Comparison of ENCODE assay signal across 1 cellular context in the genomic region with DNA sequence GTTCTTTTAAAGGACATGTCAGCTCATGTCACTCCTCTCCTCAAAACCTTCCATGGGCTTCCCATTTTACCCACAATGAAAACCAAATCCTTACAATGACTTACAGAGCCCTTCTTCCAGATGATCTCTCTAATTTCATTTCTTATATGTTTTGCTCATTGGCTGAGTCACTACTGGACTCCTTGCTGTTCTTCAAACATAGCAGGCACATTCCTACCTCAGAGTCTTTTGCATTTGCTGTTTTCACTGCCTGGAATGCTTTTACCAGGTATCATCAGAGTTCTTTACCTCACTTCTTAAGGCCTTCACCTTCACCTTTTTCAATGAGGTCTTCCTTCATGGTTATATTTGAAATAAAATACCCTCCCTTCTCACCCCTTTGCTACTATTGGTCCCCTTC.
TF ChIP-seq lines count a peak whose summit lies in the region.

No MANE protein-coding gene starts in this region.

TF ChIP-seq in WTC11, 78 proteins besides CTCF, POLR2A, EP300 and RAD21 (continued from another document):
- TF ChIP-seq, protein P1, sequence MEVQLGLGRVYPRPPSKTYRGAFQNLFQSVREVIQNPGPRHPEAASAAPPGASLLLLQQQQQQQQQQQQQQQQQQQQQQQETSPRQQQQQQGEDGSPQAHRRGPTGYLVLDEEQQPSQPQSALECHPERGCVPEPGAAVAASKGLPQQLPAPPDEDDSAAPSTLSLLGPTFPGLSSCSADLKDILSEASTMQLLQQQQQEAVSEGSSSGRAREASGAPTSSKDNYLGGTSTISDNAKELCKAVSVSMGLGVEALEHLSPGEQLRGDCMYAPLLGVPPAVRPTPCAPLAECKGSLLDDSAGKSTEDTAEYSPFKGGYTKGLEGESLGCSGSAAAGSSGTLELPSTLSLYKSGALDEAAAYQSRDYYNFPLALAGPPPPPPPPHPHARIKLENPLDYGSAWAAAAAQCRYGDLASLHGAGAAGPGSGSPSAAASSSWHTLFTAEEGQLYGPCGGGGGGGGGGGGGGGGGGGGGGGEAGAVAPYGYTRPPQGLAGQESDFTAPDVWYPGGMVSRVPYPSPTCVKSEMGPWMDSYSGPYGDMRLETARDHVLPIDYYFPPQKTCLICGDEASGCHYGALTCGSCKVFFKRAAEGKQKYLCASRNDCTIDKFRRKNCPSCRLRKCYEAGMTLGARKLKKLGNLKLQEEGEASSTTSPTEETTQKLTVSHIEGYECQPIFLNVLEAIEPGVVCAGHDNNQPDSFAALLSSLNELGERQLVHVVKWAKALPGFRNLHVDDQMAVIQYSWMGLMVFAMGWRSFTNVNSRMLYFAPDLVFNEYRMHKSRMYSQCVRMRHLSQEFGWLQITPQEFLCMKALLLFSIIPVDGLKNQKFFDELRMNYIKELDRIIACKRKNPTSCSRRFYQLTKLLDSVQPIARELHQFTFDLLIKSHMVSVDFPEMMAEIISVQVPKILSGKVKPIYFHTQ (CRISPR knock-in tag; IDR thresholded peaks at IDR 0.05) = no peak
- TF ChIP-seq, protein P2, sequence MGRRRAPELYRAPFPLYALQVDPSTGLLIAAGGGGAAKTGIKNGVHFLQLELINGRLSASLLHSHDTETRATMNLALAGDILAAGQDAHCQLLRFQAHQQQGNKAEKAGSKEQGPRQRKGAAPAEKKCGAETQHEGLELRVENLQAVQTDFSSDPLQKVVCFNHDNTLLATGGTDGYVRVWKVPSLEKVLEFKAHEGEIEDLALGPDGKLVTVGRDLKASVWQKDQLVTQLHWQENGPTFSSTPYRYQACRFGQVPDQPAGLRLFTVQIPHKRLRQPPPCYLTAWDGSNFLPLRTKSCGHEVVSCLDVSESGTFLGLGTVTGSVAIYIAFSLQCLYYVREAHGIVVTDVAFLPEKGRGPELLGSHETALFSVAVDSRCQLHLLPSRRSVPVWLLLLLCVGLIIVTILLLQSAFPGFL (CRISPR knock-in tag; IDR thresholded peaks at IDR 0.05; ENCODE audit: borderline replicate concordance) = no peak
- no peak for TF ChIP-seq ZNF219 (CRISPR knock-in tag; IDR thresholded peaks at IDR 0.05; ENCODE audit: borderline replicate concordance)
- no peak for TF ChIP-seq ZNF138 (CRISPR knock-in tag; conservative IDR thresholded peaks at IDR 0.05)
- no peak for TF ChIP-seq SP1 (CRISPR knock-in tag; conservative IDR thresholded peaks at IDR 0.05)
- TF ChIP-seq, protein P3, sequence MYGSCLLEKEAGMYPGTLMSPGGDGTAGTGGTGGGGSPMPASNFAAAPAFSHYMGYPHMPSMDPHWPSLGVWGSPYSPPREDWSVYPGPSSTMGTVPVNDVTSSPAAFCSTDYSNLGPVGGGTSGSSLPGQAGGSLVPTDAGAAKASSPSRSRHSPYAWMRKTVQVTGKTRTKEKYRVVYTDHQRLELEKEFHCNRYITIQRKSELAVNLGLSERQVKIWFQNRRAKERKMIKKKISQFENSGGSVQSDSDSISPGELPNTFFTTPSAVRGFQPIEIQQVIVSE (CRISPR knock-in tag; IDR thresholded peaks at IDR 0.05; ENCODE audit: borderline replicate concordance) = no peak
- TF ChIP-seq NFE2L1 (CRISPR knock-in tag; IDR thresholded peaks at IDR 0.05) = no peak
- TF ChIP-seq, protein P4, sequence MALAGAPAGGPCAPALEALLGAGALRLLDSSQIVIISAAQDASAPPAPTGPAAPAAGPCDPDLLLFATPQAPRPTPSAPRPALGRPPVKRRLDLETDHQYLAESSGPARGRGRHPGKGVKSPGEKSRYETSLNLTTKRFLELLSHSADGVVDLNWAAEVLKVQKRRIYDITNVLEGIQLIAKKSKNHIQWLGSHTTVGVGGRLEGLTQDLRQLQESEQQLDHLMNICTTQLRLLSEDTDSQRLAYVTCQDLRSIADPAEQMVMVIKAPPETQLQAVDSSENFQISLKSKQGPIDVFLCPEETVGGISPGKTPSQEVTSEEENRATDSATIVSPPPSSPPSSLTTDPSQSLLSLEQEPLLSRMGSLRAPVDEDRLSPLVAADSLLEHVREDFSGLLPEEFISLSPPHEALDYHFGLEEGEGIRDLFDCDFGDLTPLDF (CRISPR knock-in tag; IDR thresholded peaks at IDR 0.05) = no peak
- TF ChIP-seq, protein P5, sequence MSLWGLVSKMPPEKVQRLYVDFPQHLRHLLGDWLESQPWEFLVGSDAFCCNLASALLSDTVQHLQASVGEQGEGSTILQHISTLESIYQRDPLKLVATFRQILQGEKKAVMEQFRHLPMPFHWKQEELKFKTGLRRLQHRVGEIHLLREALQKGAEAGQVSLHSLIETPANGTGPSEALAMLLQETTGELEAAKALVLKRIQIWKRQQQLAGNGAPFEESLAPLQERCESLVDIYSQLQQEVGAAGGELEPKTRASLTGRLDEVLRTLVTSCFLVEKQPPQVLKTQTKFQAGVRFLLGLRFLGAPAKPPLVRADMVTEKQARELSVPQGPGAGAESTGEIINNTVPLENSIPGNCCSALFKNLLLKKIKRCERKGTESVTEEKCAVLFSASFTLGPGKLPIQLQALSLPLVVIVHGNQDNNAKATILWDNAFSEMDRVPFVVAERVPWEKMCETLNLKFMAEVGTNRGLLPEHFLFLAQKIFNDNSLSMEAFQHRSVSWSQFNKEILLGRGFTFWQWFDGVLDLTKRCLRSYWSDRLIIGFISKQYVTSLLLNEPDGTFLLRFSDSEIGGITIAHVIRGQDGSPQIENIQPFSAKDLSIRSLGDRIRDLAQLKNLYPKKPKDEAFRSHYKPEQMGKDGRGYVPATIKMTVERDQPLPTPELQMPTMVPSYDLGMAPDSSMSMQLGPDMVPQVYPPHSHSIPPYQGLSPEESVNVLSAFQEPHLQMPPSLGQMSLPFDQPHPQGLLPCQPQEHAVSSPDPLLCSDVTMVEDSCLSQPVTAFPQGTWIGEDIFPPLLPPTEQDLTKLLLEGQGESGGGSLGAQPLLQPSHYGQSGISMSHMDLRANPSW (CRISPR knock-in tag; conservative IDR thresholded peaks at IDR 0.05; ENCODE audit: low read depth) = no peak
- TF ChIP-seq, protein P6, sequence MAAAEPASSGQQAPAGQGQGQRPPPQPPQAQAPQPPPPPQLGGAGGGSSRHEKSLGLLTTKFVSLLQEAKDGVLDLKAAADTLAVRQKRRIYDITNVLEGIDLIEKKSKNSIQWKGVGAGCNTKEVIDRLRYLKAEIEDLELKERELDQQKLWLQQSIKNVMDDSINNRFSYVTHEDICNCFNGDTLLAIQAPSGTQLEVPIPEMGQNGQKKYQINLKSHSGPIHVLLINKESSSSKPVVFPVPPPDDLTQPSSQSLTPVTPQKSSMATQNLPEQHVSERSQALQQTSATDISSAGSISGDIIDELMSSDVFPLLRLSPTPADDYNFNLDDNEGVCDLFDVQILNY (CRISPR knock-in tag; IDR thresholded peaks at IDR 0.05) = no peak
- TF ChIP-seq, protein P7, sequence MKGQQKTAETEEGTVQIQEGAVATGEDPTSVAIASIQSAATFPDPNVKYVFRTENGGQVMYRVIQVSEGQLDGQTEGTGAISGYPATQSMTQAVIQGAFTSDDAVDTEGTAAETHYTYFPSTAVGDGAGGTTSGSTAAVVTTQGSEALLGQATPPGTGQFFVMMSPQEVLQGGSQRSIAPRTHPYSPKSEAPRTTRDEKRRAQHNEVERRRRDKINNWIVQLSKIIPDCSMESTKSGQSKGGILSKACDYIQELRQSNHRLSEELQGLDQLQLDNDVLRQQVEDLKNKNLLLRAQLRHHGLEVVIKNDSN (CRISPR knock-in tag; IDR thresholded peaks at IDR 0.05) = no peak
- TF ChIP-seq MYBL2 (CRISPR knock-in tag; IDR thresholded peaks at IDR 0.05) = no peak
- TF ChIP-seq, protein P8, sequence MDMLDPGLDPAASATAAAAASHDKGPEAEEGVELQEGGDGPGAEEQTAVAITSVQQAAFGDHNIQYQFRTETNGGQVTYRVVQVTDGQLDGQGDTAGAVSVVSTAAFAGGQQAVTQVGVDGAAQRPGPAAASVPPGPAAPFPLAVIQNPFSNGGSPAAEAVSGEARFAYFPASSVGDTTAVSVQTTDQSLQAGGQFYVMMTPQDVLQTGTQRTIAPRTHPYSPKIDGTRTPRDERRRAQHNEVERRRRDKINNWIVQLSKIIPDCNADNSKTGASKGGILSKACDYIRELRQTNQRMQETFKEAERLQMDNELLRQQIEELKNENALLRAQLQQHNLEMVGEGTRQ (CRISPR knock-in tag; IDR thresholded peaks at IDR 0.05) = no peak
- TF ChIP-seq, protein P9, sequence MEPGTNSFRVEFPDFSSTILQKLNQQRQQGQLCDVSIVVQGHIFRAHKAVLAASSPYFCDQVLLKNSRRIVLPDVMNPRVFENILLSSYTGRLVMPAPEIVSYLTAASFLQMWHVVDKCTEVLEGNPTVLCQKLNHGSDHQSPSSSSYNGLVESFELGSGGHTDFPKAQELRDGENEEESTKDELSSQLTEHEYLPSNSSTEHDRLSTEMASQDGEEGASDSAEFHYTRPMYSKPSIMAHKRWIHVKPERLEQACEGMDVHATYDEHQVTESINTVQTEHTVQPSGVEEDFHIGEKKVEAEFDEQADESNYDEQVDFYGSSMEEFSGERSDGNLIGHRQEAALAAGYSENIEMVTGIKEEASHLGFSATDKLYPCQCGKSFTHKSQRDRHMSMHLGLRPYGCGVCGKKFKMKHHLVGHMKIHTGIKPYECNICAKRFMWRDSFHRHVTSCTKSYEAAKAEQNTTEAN (CRISPR knock-in tag; IDR thresholded peaks at IDR 0.05) = no peak
- TF ChIP-seq SMAD4 (CRISPR knock-in tag; IDR thresholded peaks at IDR 0.05) = no peak
